ENCODE assay signal across 14 cellular contexts in the genomic region with DNA sequence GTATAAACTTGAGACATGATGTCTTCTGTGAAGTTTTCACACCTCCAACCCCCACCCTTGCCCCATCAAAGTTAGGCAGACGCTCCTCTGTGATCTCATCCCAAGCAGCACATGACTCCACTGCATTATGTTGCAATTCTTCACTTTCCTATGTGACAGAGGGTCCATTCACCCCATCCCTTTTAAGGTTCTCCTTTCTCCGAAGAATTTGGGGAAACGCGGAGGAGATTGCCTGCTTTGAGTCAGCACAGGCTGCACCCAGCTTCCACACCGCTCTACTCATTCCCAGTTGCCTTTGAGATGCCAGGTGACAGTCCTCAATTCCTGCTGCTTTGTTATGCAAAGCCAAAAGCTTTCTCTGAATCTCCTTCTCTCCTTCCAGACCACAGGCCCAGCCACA.
DNase-seq lines count a peak whose midpoint lies in the region; ATAC-seq and TF ChIP-seq lines count a peak whose summit lies in the region.
"Had no signal": no experiment of that assay in that cellular context is flagged by ENCODE, and none has a peak within 500 bp of the region (broad histone marks: within the 10 kb centered on the region; RNA-seq: fewer than 3 reads in every experiment).

No MANE protein-coding gene starts in this region.

- no peaks in the 10 kb centered on the region for H3K36me3 Mint-ChIP-seq in CD4-positive, alpha-beta T cell (ENCODE audit: low read depth)

- no peaks in the 10 kb centered on the region for H3K27me3 Mint-ChIP-seq in CD4-positive, alpha-beta T cell

- POLR2A ChIA-PET in CD4-positive, alpha-beta T cell (lab: Charles Lee): interaction anchor here (0.6 kb wide), 1 partner anchor 52 kb away, joined by 3 read pairs; no protein-coding TSS in a partner anchor

- ATAC-seq in left cardiac atrium (peak; percentile 30 to 73), left lobe of liver (peak; percentile 17), HG03135 (IDR thresholded peaks at IDR 0.05; ENCODE audit: unreplicated experiment) (no peak)
- ATAC-seq in CD4-positive, alpha-beta T cell (ENCODE audit: poor library complexity): no peak

- H3K9me3 ChIP-seq in right atrium auricular region: no peaks in the 10 kb centered on the region
- H3K9me3 ChIP-seq in CD4-positive, alpha-beta T cell (ENCODE audit: control insufficient read depth, low read length): no peaks in the 10 kb centered on the region
- H3K9me3 ChIP-seq: BLaER1 had no signal

- H3K36me3 ChIP-seq in right atrium auricular region: no peaks in the 10 kb centered on the region
- H3K36me3 ChIP-seq: BLaER1 had no signal

- DNase-seq in left cardiac atrium: no peak
- DNase-seq in right atrium auricular region (ENCODE audit: low spot score): no peak
- DNase-seq in amniotic epithelial cell (ENCODE audit: low read depth): peak; percentile 42
- no peak for DNase-seq in left lobe of liver (ENCODE audit: low spot score)
- DNase-seq in NCI-H2227 (lab: John Stamatoyannopoulos, UW; ENCODE audit: unreplicated experiment): no peak
- no peak for DNase-seq in CD4-positive, alpha-beta T cell
- DNase-seq in NCI-H1048 (lab: John Stamatoyannopoulos, UW): no peak
- DNase-seq: activated B cell treated with CpG ODN at 0.5 μM for 24 hours; activated T-cell treated with anti-CD3 and anti-CD28 coated beads, Interleukin-2, amount 50 U/mL, for 4 hours; NCI-H1092; NCI-H526 treated with DMSO at 0.1 percent for 48 hours; stimulated activated CD4-positive, alpha-beta T cell treated with anti-CD3 and anti-CD28 coated beads, Interleukin-15, amount 100 ng/mL, for 24 hours had no signal

- no peak overlapping the region for H3K27ac ChIP-seq in right atrium auricular region
- H3K27ac ChIP-seq in CD4-positive, alpha-beta T cell (ENCODE audit: low read depth, low read length): no peak overlapping the region
- H3K27ac ChIP-seq: BLaER1 had no signal

- H3K4me3 Mint-ChIP-seq in CD4-positive, alpha-beta T cell: no peak overlapping the region
- H3K4me3 Mint-ChIP-seq: activated B cell treated with CpG ODN at 0.5 μM for 24 hours; activated T-cell treated with anti-CD3 and anti-CD28 coated beads, Interleukin-2, amount 50 U/mL, for 4 hours had no signal

- H3K9me3 Mint-ChIP-seq in CD4-positive, alpha-beta T cell: no peaks in the 10 kb centered on the region
- H3K9me3 Mint-ChIP-seq: activated T-cell treated with anti-CD3 and anti-CD28 coated beads, Interleukin-2, amount 50 U/mL, for 4 hours had no signal

- CTCF ChIA-PET in CD4-positive, alpha-beta T cell (lab: Charles Lee): interaction anchor here (1.2 kb wide), 1 partner anchor 11 kb away, joined by 3 read pairs; no protein-coding TSS in a partner anchor

- no peak overlapping the region for H3K4me3 ChIP-seq in right atrium auricular region
- H3K4me3 ChIP-seq: BLaER1 had no signal

- H3K27ac Mint-ChIP-seq in CD4-positive, alpha-beta T cell: no peak overlapping the region
- H3K27ac Mint-ChIP-seq: activated B cell treated with CpG ODN at 0.5 μM for 24 hours had no signal

- no peaks in the 10 kb centered on the region for H3K4me1 Mint-ChIP-seq in CD4-positive, alpha-beta T cell (ENCODE audit: low read depth)
- H3K4me1 Mint-ChIP-seq: activated B cell treated with CpG ODN at 0.5 μM for 24 hours had no signal

- no peaks in the 10 kb centered on the region for H3K27me3 ChIP-seq in right atrium auricular region
- H3K27me3 ChIP-seq in CD4-positive, alpha-beta T cell (ENCODE audit: control insufficient read depth, insufficient read depth, low read length): no peaks in the 10 kb centered on the region
- H3K27me3 ChIP-seq: BLaER1 had no signal

- intact Hi-C loops in left cardiac atrium (cut with DNase I): no loop called here
- intact Hi-C loops in CD4-positive, alpha-beta T cell (cut with DNase I, micrococcal nuclease): loop anchor here in 1 of 2 experiments (2.0 kb wide), 1 partner anchor 21 kb away; no protein-coding TSS in a partner anchor

- H3K4me1 ChIP-seq in right atrium auricular region: no peaks in the 10 kb centered on the region

- TF ChIP-seq CTCF in right atrium auricular region (IDR thresholded peaks at IDR 0.05): no peak
- TF ChIP-seq CTCF in CD4-positive, alpha-beta T cell (IDR thresholded peaks at IDR 0.05): no peak

Comparison
In these comparisons a context has a peak if more than half of its experiments do, and no peak if none do; other contexts are left out.
1. ATAC-seq: peak in left cardiac atrium (2 of 2) and left lobe of liver (single experiment); none in HG03135 (single experiment) and CD4-positive, alpha-beta T cell (single experiment).